8 cellular contexts compared by ENCODE assay signal in the genomic region with DNA sequence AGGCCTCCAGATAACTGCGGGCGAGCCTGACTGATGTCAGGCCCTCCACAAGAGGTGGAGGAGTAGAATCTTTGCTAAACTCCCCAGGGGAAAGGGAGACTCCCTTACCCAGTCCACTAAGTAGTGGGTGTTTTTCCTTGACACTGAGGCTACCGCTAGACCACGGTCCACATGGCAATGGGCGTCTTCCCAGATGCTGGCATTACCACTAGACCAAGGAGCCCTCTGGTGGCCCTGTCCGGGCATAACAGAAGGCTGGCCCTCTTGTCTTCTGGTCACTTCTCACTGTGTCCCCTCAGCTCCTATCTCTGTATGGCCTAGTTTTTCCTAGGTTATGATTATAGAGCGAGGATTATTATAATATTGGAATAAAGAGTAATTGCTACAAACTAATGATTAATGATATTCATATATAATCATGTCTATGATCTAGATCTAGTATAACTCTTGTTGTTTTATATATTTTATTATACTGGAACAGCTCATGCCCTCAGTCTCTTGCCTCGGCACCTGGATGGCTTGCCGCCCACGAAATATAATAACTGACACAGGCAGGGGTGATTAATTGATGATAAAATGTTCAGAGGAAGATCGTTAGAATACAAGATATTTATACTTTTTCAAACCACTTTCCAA.
DNase-seq lines count a peak whose midpoint lies in the region; ATAC-seq and TF ChIP-seq lines count a peak whose summit lies in the region.
"Not testable (repeated sequence)": the region's sequence is repeated elsewhere in the genome, so short reads cannot be mapped to it uniquely, and the experiment has no call there.

No MANE protein-coding gene starts in this region.

- not testable (repeated sequence) for H3K4me3 Mint-ChIP-seq in Calu3 (ENCODE audit: low read depth, unreplicated experiment); H9; activated naive CD8-positive, alpha-beta T cell treated with anti-CD3 and anti-CD28 coated beads, Interleukin-2, amount 50 U/mL, for 24 hours

- not testable (repeated sequence) for H3K56ac ChIP-seq in H9 (ENCODE audit: insufficient read length, low read depth, low read length)

- H4K91ac ChIP-seq in H9 (ENCODE audit: insufficient read length, low read depth, low read length): not testable (repeated sequence)

- H3K79me2 ChIP-seq in H9 (ENCODE audit: insufficient read depth, low read length); fibroblast of lung (ENCODE audit: control insufficient read depth, insufficient read depth, low read length): not testable (repeated sequence)

- not testable (repeated sequence) for H3K4me2 ChIP-seq in H9 (ENCODE audit: insufficient read depth, insufficient read length, low read length); fibroblast of lung (ENCODE audit: extremely low read depth, insufficient read depth, low read length)

- not testable (repeated sequence) for H3K4me3 ChIP-seq in fibroblast of lung (replicated peaks in 1 of 4; ENCODE audit: control extremely low read depth in 1 of 4, insufficient read depth in 1 of 4, low read depth in 3 of 4, low read length in 4 of 4); lower lobe of right lung

- no CpG with 5 or more reads among the region's 11 CpGs for WGBS in H9 (ENCODE audit: extremely low coverage, insufficient read length, low lambda C conversion rate)

- H2BK20ac ChIP-seq in H9 (ENCODE audit: low read depth, low read length, poor library complexity, severe bottlenecking): not testable (repeated sequence)

- not testable (repeated sequence) for H3K9me3 Mint-ChIP-seq in Calu3 (ENCODE audit: low read depth, unreplicated experiment); H9; activated naive CD8-positive, alpha-beta T cell treated with anti-CD3 and anti-CD28 coated beads, Interleukin-2, amount 50 U/mL, for 24 hours

- not testable (repeated sequence) for H2AFZ ChIP-seq in H9 (ENCODE audit: low read length); fibroblast of lung (ENCODE audit: low read length)

- not testable (repeated sequence) for H4K8ac ChIP-seq in H9 (replicated peaks; ENCODE audit: insufficient read length, low read depth, low read length)

- H3T11ph ChIP-seq in H9 (ENCODE audit: low read length): not testable (repeated sequence)

- peaks cover 54% of the 10 kb centered on the region for H3K27me3 Mint-ChIP-seq in Calu3 (ENCODE audit: unreplicated experiment)
- not testable (repeated sequence) for H3K27me3 Mint-ChIP-seq in H9 (ENCODE audit: low read depth)
- peaks cover 20% of the 10 kb centered on the region for H3K27me3 Mint-ChIP-seq in activated naive CD8-positive, alpha-beta T cell treated with anti-CD3 and anti-CD28 coated beads, Interleukin-2, amount 50 U/mL, for 24 hours

- not testable (repeated sequence) for ATAC-seq in activated naive CD8-positive, alpha-beta T cell treated with anti-CD3 and anti-CD28 coated beads, Interleukin-2, amount 50 U/mL, for 24 hours; lower lobe of right lung

- not testable (repeated sequence) for H3K36me3 ChIP-seq in fibroblast of lung (ENCODE audit: control insufficient read depth, insufficient read depth, low read length); lower lobe of right lung

- H3K23me2 ChIP-seq in H9 (ENCODE audit: insufficient read length, low read depth, low read length, poor library complexity, severe bottlenecking): not testable (repeated sequence)

- not testable (repeated sequence) for H3K79me1 ChIP-seq in H9 (ENCODE audit: insufficient read depth, low read depth, low read length, poor library complexity, severe bottlenecking)

- H3K4me1 Mint-ChIP-seq in Calu3 (ENCODE audit: low read depth, unreplicated experiment); activated naive CD8-positive, alpha-beta T cell treated with anti-CD3 and anti-CD28 coated beads, Interleukin-2, amount 50 U/mL, for 24 hours: not testable (repeated sequence)
- peaks cover 10 to 13% of the 10 kb centered on the region in 2 experiments for H3K4me1 Mint-ChIP-seq in H9

- H4K5ac ChIP-seq in H9 (ENCODE audit: insufficient read length, low read depth, low read length): not testable (repeated sequence)

- TF ChIP-seq CTCF in Calu3 (IDR thresholded peaks at IDR 0.05; ENCODE audit: unreplicated experiment): peak; percentile 64
- TF ChIP-seq CTCF in H9 (conservative IDR thresholded peaks at IDR 0.05): peak; percentile 67
- TF ChIP-seq CTCF in RWPE1 (conservative IDR thresholded peaks at IDR 0.05; ENCODE audit: low read depth): peak; percentile 35; the same call in 1 of the 2 replicates
- TF ChIP-seq CTCF in fibroblast of lung (conservative IDR thresholded peaks at IDR 0.05 in 1 of 2, IDR thresholded peaks at IDR 0.05 in 1 of 2; ENCODE audit: low read depth in 1 of 2, low read length in 2 of 2): peak; percentile 28 to 48
- peak; percentile 45 for TF ChIP-seq CTCF in lower lobe of right lung (IDR thresholded peaks at IDR 0.05)

- H3K23ac ChIP-seq in H9 (ENCODE audit: insufficient read length, low read depth, low read length): not testable (repeated sequence)

- H3K14ac ChIP-seq in H9 (ENCODE audit: insufficient read depth, low read length): not testable (repeated sequence)

- H3K36me3 Mint-ChIP-seq in Calu3 (ENCODE audit: insufficient read depth, unreplicated experiment); H9 (ENCODE audit: insufficient read depth in 1 of 3, low read depth in 3 of 3); activated naive CD8-positive, alpha-beta T cell treated with anti-CD3 and anti-CD28 coated beads, Interleukin-2, amount 50 U/mL, for 24 hours (ENCODE audit: low read depth): not testable (repeated sequence)

- not testable (repeated sequence) for H3K4ac ChIP-seq in H9 (ENCODE audit: low read depth, low read length)

- not testable (repeated sequence) for BruUV-seq in Calu3 (replicated peaks; lab: Mats Ljungman, UMichigan)

- intact Hi-C loops in Calu3 (cut with micrococcal nuclease; ENCODE audit: unreplicated experiment): loop anchor here (5.0 kb wide), 1 partner anchor 144 kb away; a partner anchor contains a TSS
- intact Hi-C loops in lower lobe of right lung (cut with DNase I): not testable (repeated sequence)

- H2AK5ac ChIP-seq in H9 (ENCODE audit: insufficient read length, low read length): not testable (repeated sequence)

- not testable (repeated sequence) for H3K9ac ChIP-seq in H9 (ENCODE audit: extremely low read depth, insufficient read length, low read length); fibroblast of lung (ENCODE audit: insufficient read depth, low read length)

- H3K4me1 ChIP-seq in H9 (ENCODE audit: insufficient read depth, low read length); fibroblast of lung (ENCODE audit: control insufficient read depth, extremely low read depth, insufficient read depth, low read length); lower lobe of right lung: not testable (repeated sequence)

- H3K27ac ChIP-seq in H9 (ENCODE audit: insufficient read length, low read depth, low read length); RWPE1; fibroblast of lung (ENCODE audit: insufficient read depth, low read length); lower lobe of right lung: not testable (repeated sequence)

- H2BK5ac ChIP-seq in H9 (ENCODE audit: insufficient read length, low read length): not testable (repeated sequence)

- POLR2A ChIA-PET in RWPE1 (lab: Yijun Ruan, JAX; ENCODE audit: low non-redundant PET): not testable (repeated sequence)

- not testable (repeated sequence) for H3K27ac Mint-ChIP-seq in Calu3 (ENCODE audit: unreplicated experiment); H9; activated naive CD8-positive, alpha-beta T cell treated with anti-CD3 and anti-CD28 coated beads, Interleukin-2, amount 50 U/mL, for 24 hours

- not testable (repeated sequence) for H3K9me3 ChIP-seq in H9 (ENCODE audit: control insufficient read depth, low read depth, low read length); fibroblast of lung (ENCODE audit: control insufficient read depth, insufficient read depth, low read depth, low read length); lower lobe of right lung

- CTCF ChIA-PET in Calu3 (lab: Charles Lee); RWPE1 (lab: Yijun Ruan, JAX): not testable (repeated sequence)

- peak; percentile 62 for DNase-seq in Calu3
- peak; percentile 62 for DNase-seq in H9
- peak; percentile 3 for DNase-seq in NCI-H2029 (lab: John Stamatoyannopoulos, UW)
- DNase-seq in RWPE1 (ENCODE audit: low spot score); lower lobe of right lung: not testable (repeated sequence)
- DNase-seq in activated naive CD8-positive, alpha-beta T cell treated with anti-CD3 and anti-CD28 coated beads, Interleukin-2, amount 50 U/mL, for 24 hours: peak; percentile 36
- DNase-seq in fibroblast of lung (ENCODE audit: low read depth in 2 of 2): peak in 1 of 2 donors; percentile 8
- DNase-seq in stimulated activated CD8-positive, alpha-beta memory T cell treated with anti-CD3 and anti-CD28 coated beads, Interleukin-4, amount 100 ng/mL, for 48 hours: peak; percentile 41

- not testable (repeated sequence) for H2BK15ac ChIP-seq in H9 (ENCODE audit: low read depth, low read length)

- not testable (repeated sequence) for H2BK120ac ChIP-seq in H9 (ENCODE audit: low read depth, low read length, poor library complexity, severe bottlenecking)

- not testable (repeated sequence) for H4K20me1 ChIP-seq in H9 (ENCODE audit: control insufficient read depth, insufficient read depth, insufficient read length); fibroblast of lung (ENCODE audit: control insufficient read depth, extremely low read depth, insufficient read depth, low read length)

- not testable (repeated sequence) for H3K27me3 ChIP-seq in H9 (ENCODE audit: insufficient read depth, low read length); fibroblast of lung (ENCODE audit: control insufficient read depth, insufficient read depth, low read length); lower lobe of right lung (ENCODE audit: low read depth)

- H3K18ac ChIP-seq in H9 (ENCODE audit: insufficient read length, low read depth, low read length): not testable (repeated sequence)

- not testable (repeated sequence) for H2BK12ac ChIP-seq in H9 (ENCODE audit: insufficient read length, low read depth, low read length)
